In genomic region chr4:186946140-186946539, GRCh38 we compare ENCODE assay signal across 1 cellular context.
TF ChIP-seq lines count a peak whose summit lies in the region.

No MANE protein-coding gene starts in this region.

TF ChIP-seq in WTC11, 78 proteins besides CTCF, POLR2A, EP300 and RAD21 (continued from another document):
- TF ChIP-seq PRDM15 (CRISPR knock-in tag; IDR thresholded peaks at IDR 0.05) (no peak), OVOL2 (CRISPR knock-in tag; IDR thresholded peaks at IDR 0.05; ENCODE audit: borderline replicate concordance) (no peak)
